Comparison of ENCODE assay signal across 10 cellular contexts in genomic region chr11:69950120-69950519, GRCh38.
DNase-seq lines count a peak whose midpoint lies in the region; ATAC-seq, FAIRE-seq and TF ChIP-seq lines count a peak whose summit lies in the region.
"Had no signal": no experiment of that assay in that cellular context is flagged by ENCODE, and none has a peak within 500 bp of the region (broad histone marks: within the 10 kb centered on the region; RNA-seq: fewer than 3 reads in every experiment).

No MANE protein-coding gene starts in this region.

- in situ Hi-C loops in GM12878 (cut with MboI): no loop called here

- TF ChIP-seq CTCF in GM12878 (IDR thresholded peaks at IDR 0.05 in 2 of 3, conservative IDR thresholded peaks at IDR 0.05 in 1 of 3; ENCODE audit: control insufficient read depth in 2 of 3, extremely low read depth in 1 of 3, insufficient read depth in 1 of 3, low read depth in 3 of 3, low read length in 3 of 3): peak; percentile 18 to 35 (median 31); a peak in 4 of 6 replicates

- H4K20me1 ChIP-seq in GM12878 (ENCODE audit: control insufficient read depth, insufficient read depth): no peaks in the 10 kb centered on the region

- no peak overlapping the region for H2AFZ ChIP-seq in GM12878 (ENCODE audit: control insufficient read depth, low read depth, low read length)

- ATAC-seq in GM12878 (no peak), HG02610 (IDR thresholded peaks at IDR 0.05; ENCODE audit: unreplicated experiment) (no peak), HG03439 (IDR thresholded peaks at IDR 0.05; ENCODE audit: unreplicated experiment) (no peak)

- 33% methylated on average over 8 of the region's 8 CpGs for WGBS in GM12878 (ENCODE audit: insufficient coverage, insufficient replicate concordance, low lambda C conversion rate, missing lambda C conversion rate)

- H3K4me1 ChIP-seq in GM12878 (ENCODE audit: control insufficient read depth, insufficient read depth, low read length): no peaks in the 10 kb centered on the region

- no peak for TF ChIP-seq POLR2A in GM12878 (IDR thresholded peaks at IDR 0.05; ENCODE audit: low read depth, low read length)

- no TSS peak for BruUV-seq in GM12878 (replicated peaks; lab: Mats Ljungman, UMichigan)

- peak; percentile 39; the same call in 1 of the 2 replicates for TF ChIP-seq RAD21 in GM12878 (IDR thresholded peaks at IDR 0.05; ENCODE audit: insufficient read depth, low read depth, low read length)

- no peaks in the 10 kb centered on the region; a peak in 1 of 4 replicates for H3K27me3 ChIP-seq in GM12878 (replicated peaks in 1 of 2; ENCODE audit: control insufficient read depth in 2 of 2, insufficient read depth in 2 of 2, low read length in 1 of 2)

- CTCF ChIA-PET in GM12878 (lab: Yijun Ruan, JAX): no interaction called here

- no peak overlapping the region for H3K9ac ChIP-seq in GM12878 (ENCODE audit: control insufficient read depth, insufficient read depth, low read length)

- no peaks in the 10 kb centered on the region for H3K79me2 ChIP-seq in GM12878 (ENCODE audit: control insufficient read depth, insufficient read depth, low read length)

- SMC1A ChIA-PET in GM12878 (lab: Charles Lee; ENCODE audit: uncharacterized antibody, unreplicated experiment): no interaction called here

- FAIRE-seq in GM12878 (lab: Jason Lieb, UNC): no peak
- FAIRE-seq: A204.1 had no signal

- intact Hi-C loops in GM12878 (cut with micrococcal nuclease; ENCODE audit: unreplicated experiment): no loop called here

- POLR2A ChIA-PET in GM12878 (lab: Charles Lee): no interaction called here

- RAD21 ChIA-PET in GM12878 (lab: Charles Lee; ENCODE audit: unreplicated experiment): no interaction called here

- H3K9me3 ChIP-seq in GM12878 (replicated peaks; ENCODE audit: control insufficient read depth, insufficient read depth, low read length): peaks cover 3% of the 10 kb centered on the region; the same call in 1 of the 3 replicates

- no peaks in the 10 kb centered on the region for H3K36me3 ChIP-seq in GM12878 (ENCODE audit: control insufficient read depth in 2 of 2, insufficient read depth in 2 of 2, low read length in 1 of 2)

- DNase-seq in DMS 273 (lab: John Stamatoyannopoulos, UW; ENCODE audit: unreplicated experiment) (peak; percentile 49), DMS 273 treated with DMSO at 0.1 percent for 48 hours (lab: John Stamatoyannopoulos, UW) (no peak), HuH-7 (ENCODE audit: low spot score) (peak; percentile 99), GM12878 (ENCODE audit: low read depth, low spot score) (no peak), mucosa of gallbladder (ENCODE audit: low spot score) (peak; percentile 58), middle frontal gyrus (ENCODE audit: extremely low spot score, low spot score) (no peak)
- DNase-seq: NCI-H1048 had no signal

- H3K27ac ChIP-seq in GM12878 (ENCODE audit: control insufficient read depth, insufficient read depth): no peak overlapping the region

- no peak overlapping the region for H3K4me3 ChIP-seq in GM12878

- no peak overlapping the region for H3K4me2 ChIP-seq in GM12878 (ENCODE audit: control insufficient read depth, insufficient read depth)

- no peak for TF ChIP-seq EP300 in GM12878 (IDR thresholded peaks at IDR 0.05; ENCODE audit: borderline replicate concordance in 1 of 2, control insufficient read depth in 1 of 2, low read depth in 2 of 2, low read length in 2 of 2)

TF ChIP-seq in GM12878, 131 proteins besides CTCF, POLR2A, EP300 and RAD21:
- no peak for TF ChIP-seq LARP7 (IDR thresholded peaks at IDR 0.05)
- peak; percentile 37; the same call in 1 of the 2 replicates for TF ChIP-seq SMC3 (IDR thresholded peaks at IDR 0.05; ENCODE audit: borderline replicate concordance, low read length)
TF ChIP-seq in GM12878: peak in this region for 1.

Comparison
In these comparisons a context has a peak if more than half of its experiments do, and no peak if none do; other contexts are left out.
1. DNase-seq: peak in DMS 273 (single experiment), HuH-7 (single experiment) and mucosa of gallbladder (single experiment); none in DMS 273 treated with DMSO at 0.1 percent for 48 hours (single experiment), GM12878 (single experiment) and middle frontal gyrus (single experiment).